In genomic region chr18:69649678-69650077, GRCh38 we compare ENCODE assay signal across 6 cellular contexts.
"Had no signal": no experiment of that assay in that cellular context is flagged by ENCODE, and none has a peak within 500 bp of the region (broad histone marks: within the 10 kb centered on the region; RNA-seq: fewer than 3 reads in every experiment).

No MANE protein-coding gene starts in this region.

- FAIRE-seq: HepG2, HTR-8/SVneo had no signal

- H3K27ac ChIP-seq: HL-60, KMS-11 had no signal

- H3K4me2 ChIP-seq: KMS-11 had no signal

- H3K9ac ChIP-seq: KMS-11 had no signal

- ATAC-seq: HepG2 had no signal

- DNase-seq: KBM-7, KG1 had no signal
